ENCODE assay signal across 8 cellular contexts in genomic region chr3:101809178-101810022, GRCh38. TPM values are rescaled to one million over a fixed set of nuclear protein-coding genes. Genes with fewer than 3 reads are reported as not detected.
DNase-seq lines count a peak whose midpoint lies in the region; ATAC-seq and TF ChIP-seq lines count a peak whose summit lies in the region.

No MANE protein-coding gene starts in this region.

- in situ Hi-C loops in gastrocnemius medialis (cut with MboI; ENCODE audit: low sequenced_read_pairs in 4 of 4), result loop anchor here (5.0 to 25.0 kb wide), 4 partner anchors 415 to 728 kb away; no protein-coding TSS in a partner anchor

- H3K4me3 ChIP-seq in gastrocnemius medialis, result no peak overlapping the region

- H3K36me3 ChIP-seq in gastrocnemius medialis, result no peaks in the 10 kb centered on the region

- peak; percentile 58 for ATAC-seq in left ventricle myocardium superior
- ATAC-seq in gastrocnemius medialis, result peak; percentile 40 to 44
- ATAC-seq in HG03521 (IDR thresholded peaks at IDR 0.05; ENCODE audit: unreplicated experiment), result no peak

- H3K4me1 ChIP-seq in gastrocnemius medialis, result peaks cover 14 to 44% of the 10 kb centered on the region in 2 donors

- peak; percentile 60 to 73 (median 61) for TF ChIP-seq CTCF in gastrocnemius medialis (IDR thresholded peaks at IDR 0.05 in 4 of 5, conservative IDR thresholded peaks at IDR 0.05 in 1 of 5)

- intact Hi-C loops in left ventricle myocardium superior (cut with micrococcal nuclease), result no loop called here
- intact Hi-C loops in gastrocnemius medialis (cut with DNase I; ENCODE audit: low total_unique reads), result loop anchor here (5.0 to 10.0 kb wide), 4 partner anchors 38 to 728 kb away; partner anchors contain the start of gene NFKBIZ

- peak overlapping the region in 1 of 4 donors; percentile 7 for H3K27ac ChIP-seq in gastrocnemius medialis

- no peak for TF ChIP-seq POLR2A in gastrocnemius medialis (IDR thresholded peaks at IDR 0.05)

- no peaks in the 10 kb centered on the region for H3K9me3 ChIP-seq in gastrocnemius medialis

- no peaks in the 10 kb centered on the region for H3K27me3 ChIP-seq in gastrocnemius medialis

- DNase-seq in NCI-H1092 treated with DMSO at 0.1 percent for 48 hours (lab: John Stamatoyannopoulos, UW) (peak; percentile 18), NCI-H1092 (lab: John Stamatoyannopoulos, UW) (no peak), H4 (ENCODE audit: low spot score) (peak; percentile 24), NCI-H82 treated with DMSO at 0.1 percent for 48 hours (lab: John Stamatoyannopoulos, UW; ENCODE audit: unreplicated experiment) (peak; percentile 15), left ventricle myocardium superior (no peak), gastrocnemius medialis (no peak)
- peak; percentile 31 for DNase-seq in activated naive CD4-positive, alpha-beta T cell treated with anti-CD3 and anti-CD28 coated beads, Interleukin-2, amount 50 U/mL, for 16 hours

RNA-seq across cellular contexts. Expression of gene NXPE3, which starts 30.4 kb away (rescaled TPM):
- 14.9 and 21.0 TPM in 2 replicates for total RNA-seq in H4 (2014; rRNA removed; shearing (Covaris generic))
- total RNA-seq in left ventricle myocardium superior (48.0 TPM), gastrocnemius medialis (10 to 100 TPM; 31.5 to 52.0 (median 44.5) TPM)

RNA-seq across cellular contexts. Expression of gene NFKBIZ, which starts 39.9 kb away (rescaled TPM):
- 0.81 and 8.0 TPM in 2 replicates for total RNA-seq in H4 (2014; rRNA removed; shearing (Covaris generic))
- total RNA-seq in left ventricle myocardium superior, result 15.9 TPM
- 10 to 100 TPM in 3 of 4 donors, 1 to 10 TPM in 1; 9.2 to 25.9 (median 20.6) TPM for total RNA-seq in gastrocnemius medialis

Comparison
In these comparisons a context has a peak if more than half of its experiments do, and no peak if none do; other contexts are left out.
1. DNase-seq: peak in NCI-H1092 treated with DMSO at 0.1 percent for 48 hours (single experiment), H4 (single experiment), NCI-H82 treated with DMSO at 0.1 percent for 48 hours (single experiment) and activated naive CD4-positive, alpha-beta T cell treated with anti-CD3 and anti-CD28 coated beads, Interleukin-2, amount 50 U/mL, for 16 hours (single experiment); none in NCI-H1092 (single experiment), left ventricle myocardium superior (single experiment) and gastrocnemius medialis (0 of 2).